In the genomic region with DNA sequence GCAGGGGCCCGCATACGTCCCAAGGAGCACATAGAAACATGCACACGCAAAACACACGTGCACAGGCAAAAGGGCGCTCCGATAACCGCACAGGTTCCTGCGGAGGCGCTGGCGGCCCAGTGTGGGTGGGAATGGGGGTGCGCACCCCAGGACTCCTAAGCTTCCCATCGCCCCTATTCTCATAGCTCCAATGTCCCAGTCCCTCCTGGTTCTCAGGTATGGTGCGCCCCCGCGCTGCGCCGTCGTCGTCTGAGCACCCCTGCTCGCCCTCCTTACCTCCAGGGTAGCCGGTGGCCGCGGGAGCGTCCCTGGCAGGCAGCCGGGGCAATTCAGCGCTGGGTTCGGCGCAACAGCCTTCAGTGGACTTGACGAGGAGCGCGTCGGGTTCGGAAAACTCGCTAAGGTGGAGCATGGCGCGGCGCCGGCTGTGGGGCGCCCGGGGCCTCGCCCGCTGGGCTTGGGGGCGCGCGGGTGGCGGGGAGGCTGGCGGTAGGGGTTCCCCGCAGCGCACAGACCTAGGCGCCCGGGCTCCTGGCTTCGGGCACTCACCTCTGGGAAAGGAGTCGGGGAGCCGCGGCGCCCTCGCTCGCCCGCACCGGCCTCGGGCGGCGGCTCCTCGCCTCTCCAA, we compare ENCODE assay signal across 9 cellular contexts. TPM values are rescaled to one million over a fixed set of nuclear protein-coding genes. Genes with fewer than 3 reads are reported as not detected.
A peak's percentile ranks its signal among the peaks of the same experiment; 100 is the strongest.
DNase-seq lines count a peak whose midpoint lies in the region; ATAC-seq and TF ChIP-seq lines count a peak whose summit lies in the region.
"Had no signal": no experiment of that assay in that cellular context is flagged by ENCODE, and none has a peak within 500 bp of the region (broad histone marks: within the 10 kb centered on the region; RNA-seq: fewer than 3 reads in every experiment).

No MANE protein-coding gene starts in this region.

- H3K36me3 ChIP-seq in mammary epithelial cell (ENCODE audit: insufficient read depth, low read length): no peaks in the 10 kb centered on the region

- intact Hi-C loops in mammary epithelial cell (cut with micrococcal nuclease): no loop called here

- H3K4me2 ChIP-seq in mammary epithelial cell (ENCODE audit: insufficient read depth, low read depth, low read length): peak overlapping the region; percentile 96

- H3K79me2 ChIP-seq in mammary epithelial cell (ENCODE audit: insufficient read depth, low read length): no peaks in the 10 kb centered on the region

- dilution Hi-C loops in mammary epithelial cell (cut with HindIII; ENCODE audit: low sequenced_read_pairs): loop anchor here (5.0 kb wide), 2 partner anchors 56 to 89 kb away; no protein-coding TSS in a partner anchor

- H4K20me1 ChIP-seq in mammary epithelial cell (ENCODE audit: insufficient read depth, low read length): no peaks in the 10 kb centered on the region

- 10% methylated on average over 25 of the region's 64 CpGs for WGBS in mammary epithelial cell (ENCODE audit: low coverage, missing lambda C conversion rate)

- H3K27me3 ChIP-seq in mammary epithelial cell (ENCODE audit: insufficient read depth, low read length) (peaks cover 26% of the 10 kb centered on the region), mononuclear cell (ENCODE audit: insufficient read depth, low read length) (peaks cover 91% of the 10 kb centered on the region)

- ATAC-seq in GM18511 (IDR thresholded peaks at IDR 0.05; ENCODE audit: unreplicated experiment): peak; percentile 9
- no peak for ATAC-seq in GM19397 (IDR thresholded peaks at IDR 0.05; ENCODE audit: unreplicated experiment)
- no peak for ATAC-seq in HG03196 (IDR thresholded peaks at IDR 0.05; ENCODE audit: unreplicated experiment)

- H3K4me1 ChIP-seq in mammary epithelial cell (ENCODE audit: insufficient read depth, low read length) (peaks cover 20% of the 10 kb centered on the region), mononuclear cell (ENCODE audit: insufficient read depth, low read length) (peaks cover 30% of the 10 kb centered on the region)

- BruUV-seq in mammary epithelial cell (replicated peaks; lab: Mats Ljungman, UMichigan): TSS peak; percentile 57

- H3K27ac ChIP-seq in mammary epithelial cell (ENCODE audit: insufficient read depth, low read depth, low read length): no peak overlapping the region

- no peak for DNase-seq in LNCaP clone FGC (ENCODE audit: low read depth)
- no peak for DNase-seq in mammary epithelial cell
- no peak for DNase-seq in NCI-H2107 (lab: John Stamatoyannopoulos, UW)
- no peak for DNase-seq in HK-2 (ENCODE audit: unreplicated experiment)

- TF ChIP-seq CTCF in LNCaP clone FGC (IDR thresholded peaks at IDR 0.05; ENCODE audit: control insufficient read depth, extremely low read depth, insufficient read depth) (no peak), mammary epithelial cell (conservative IDR thresholded peaks at IDR 0.05 in 1 of 2, IDR thresholded peaks at IDR 0.05 in 1 of 2; ENCODE audit: extremely low read depth in 1 of 2, insufficient read depth in 1 of 2, low read depth in 1 of 2, low read length in 2 of 2) (no peak)

- H3K9me3 ChIP-seq in mammary epithelial cell (replicated peaks; ENCODE audit: insufficient read depth, low read length) (no peaks in the 10 kb centered on the region), mononuclear cell (ENCODE audit: low read depth, low read length) (peaks cover 4% of the 10 kb centered on the region)

- H3K9ac ChIP-seq in mammary epithelial cell (ENCODE audit: insufficient read depth, low read length): no peak overlapping the region

- H2AFZ ChIP-seq in mammary epithelial cell (ENCODE audit: low read depth, low read length): peak overlapping the region; percentile 86

- H3K4me3 ChIP-seq in LNCaP clone FGC (ENCODE audit: low read depth, low read length): peak overlapping the region; percentile 38
- peak overlapping the region; percentile 36 to 57 (median 41) for H3K4me3 ChIP-seq in mammary epithelial cell (replicated peaks in 1 of 3; ENCODE audit: insufficient read depth in 1 of 3, low read depth in 2 of 3, low read length in 3 of 3)
- peak overlapping the region; percentile 30 for H3K4me3 ChIP-seq in mononuclear cell (ENCODE audit: low read length)

- in situ Hi-C loops in mammary epithelial cell (cut with MboI; ENCODE audit: low sequenced_read_pairs in 2 of 2): no loop called here

- CTCF ChIA-PET in mammary epithelial cell (lab: Charles Lee; ENCODE audit: low non-redundant PET): no interaction called here

RNA-seq across cellular contexts. Expression of gene EGR4, which starts 0.3 kb away (rescaled TPM):
- total RNA-seq in mammary epithelial cell (under 1 TPM in 1 of 2 donors, not detected in 1; 0.12 TPM), mononuclear cell (0.52 TPM)
- 0.02 TPM for polyA plus RNA-seq in mammary epithelial cell
- polyA minus RNA-seq in mammary epithelial cell: not detected
- total RNA-seq: RPMI7951 had no signal

RNA-seq across cellular contexts. Expression of gene FBXO41, which starts 8.7 kb away (rescaled TPM):
- total RNA-seq in mammary epithelial cell (1 to 10 TPM; 6.7 to 8.9 TPM), mononuclear cell (4.2 TPM)
- 4.5 TPM for polyA plus RNA-seq in mammary epithelial cell
- polyA minus RNA-seq in mammary epithelial cell: 18.5 TPM

RNA-seq across cellular contexts. Expression of gene CCT7, which starts 58.9 kb away (rescaled TPM):
- 100 to 1,000 TPM; 204 to 348 TPM for total RNA-seq in mammary epithelial cell
- 357 TPM for polyA plus RNA-seq in mammary epithelial cell
- polyA minus RNA-seq in mammary epithelial cell: 607 TPM
- total RNA-seq in mononuclear cell: 66.3 TPM

RNA-seq across cellular contexts. Expression of gene PRADC1, which starts 60.0 kb away (rescaled TPM):
- total RNA-seq in mammary epithelial cell (10 to 100 TPM; 11.5 to 14.0 TPM), mononuclear cell (4.4 TPM)
- 15.4 TPM for polyA plus RNA-seq in mammary epithelial cell
- 8.5 TPM for polyA minus RNA-seq in mammary epithelial cell
